Comparison of ENCODE assay signal across 23 cellular contexts in genomic region chr5:82754347-82754746, GRCh38.
"Had no signal": no experiment of that assay in that cellular context is flagged by ENCODE, and none has a peak within 500 bp of the region (broad histone marks: within the 10 kb centered on the region; RNA-seq: fewer than 3 reads in every experiment).

No MANE protein-coding gene starts in this region.

- DNase-seq: activated CD4-positive, alpha-beta T cell treated with anti-CD3 and anti-CD28 coated beads, Interleukin-2, amount 50 U/mL, for 1 hour; activated CD4-positive, CD25-positive, alpha-beta regulatory T cell; activated CD8-positive, alpha-beta memory T cell treated with anti-CD3 and anti-CD28 coated beads, Interleukin-2, amount 50 U/mL, for 4 hours; activated CD8-positive, alpha-beta T cell treated with anti-CD3 and anti-CD28 coated beads for 36 hours; activated gamma-delta T cell treated with Interleukin-2 at 50 U/mL for 16 hours; activated naive CD4-positive, alpha-beta T cell treated with anti-CD3 and anti-CD28 coated beads, Interleukin-2, amount 10 ng/mL, durations not matched to agents 7 days and 5 days; activated naive CD8-positive, alpha-beta T cell treated with anti-CD3 and anti-CD28 coated beads for 36 hours; activated T-cell treated with anti-CD3 and anti-CD28 coated beads, Interleukin-2, amount 50 U/mL, for 72 hours; brain microvascular endothelial cell; NCI-H1092; NCI-H1417; NCI-H2029; NCI-H2107; NCI-H2171 treated with DMSO at 0.1 percent for 48 hours; NCI-H226; NCI-H526; NCI-H774; RPMI8226; T-cell; T1000 had no signal

- H3K27me3 Mint-ChIP-seq: activated CD8-positive, alpha-beta T cell treated with anti-CD3 and anti-CD28 coated beads for 36 hours; activated naive CD4-positive, alpha-beta T cell treated with anti-CD3 and anti-CD28 coated beads, Interleukin-2, amount 10 ng/mL, durations not matched to agents 7 days and 5 days; activated naive CD8-positive, alpha-beta T cell treated with anti-CD3 and anti-CD28 coated beads for 36 hours had no signal

- H3K36me3 Mint-ChIP-seq: activated naive CD4-positive, alpha-beta T cell treated with anti-CD3 and anti-CD28 coated beads, Interleukin-2, amount 10 ng/mL, durations not matched to agents 7 days and 5 days; T-cell had no signal

- H3K27ac Mint-ChIP-seq: activated CD8-positive, alpha-beta T cell treated with anti-CD3 and anti-CD28 coated beads for 36 hours; activated naive CD4-positive, alpha-beta T cell treated with anti-CD3 and anti-CD28 coated beads, Interleukin-2, amount 10 ng/mL, durations not matched to agents 7 days and 5 days; activated naive CD8-positive, alpha-beta T cell treated with anti-CD3 and anti-CD28 coated beads for 36 hours; activated T-cell treated with anti-CD3 and anti-CD28 coated beads, Interleukin-2, amount 50 U/mL, for 72 hours; activated T-helper 2 cell treated with anti-CD3 and anti-CD28 coated beads, Interferon-gamma antibody, Interleukin-2, Interleukin-4, amounts not matched to agents 10 μg/mL and 5 μg/mL and 100 μg/mL, durations not matched to agents 14 hours and 24 hours and 36 hours; T-cell had no signal

- ATAC-seq: activated CD8-positive, alpha-beta T cell treated with anti-CD3 and anti-CD28 coated beads for 36 hours; activated T-cell treated with anti-CD3 and anti-CD28 coated beads, Interleukin-2, amount 50 U/mL, for 72 hours; Panc1; Right ventricle myocardium inferior; T-cell had no signal

- H3K4me3 Mint-ChIP-seq: activated CD8-positive, alpha-beta T cell treated with anti-CD3 and anti-CD28 coated beads for 36 hours; activated naive CD4-positive, alpha-beta T cell treated with anti-CD3 and anti-CD28 coated beads, Interleukin-2, amount 10 ng/mL, durations not matched to agents 7 days and 5 days; activated naive CD8-positive, alpha-beta T cell treated with anti-CD3 and anti-CD28 coated beads for 36 hours; activated T-cell treated with anti-CD3 and anti-CD28 coated beads, Interleukin-2, amount 50 U/mL, for 72 hours; T-cell had no signal
